ENCODE assay signal across 9 cellular contexts in genomic region chr4:69832326-69833030, GRCh38. TPM values are rescaled to one million over a fixed set of nuclear protein-coding genes. Genes with fewer than 3 reads are reported as not detected.
DNase-seq lines count a peak whose midpoint lies in the region; ATAC-seq, FAIRE-seq and TF ChIP-seq lines count a peak whose summit lies in the region.
"Had no signal": no experiment of that assay in that cellular context is flagged by ENCODE, and none has a peak within 500 bp of the region (broad histone marks: within the 10 kb centered on the region; RNA-seq: fewer than 3 reads in every experiment).

No MANE protein-coding gene starts in this region.

- no peaks in the 10 kb centered on the region for H4K20me1 ChIP-seq in keratinocyte (ENCODE audit: control insufficient read depth, extremely low read depth, insufficient read depth, low read length)

- TF ChIP-seq EP300 in A549 (IDR thresholded peaks at IDR 0.05) = no peak

- no peak overlapping the region for H3K9ac ChIP-seq in keratinocyte (ENCODE audit: control insufficient read depth, extremely low read depth, insufficient read depth, low read length)

- WGBS in A549 (ENCODE audit: missing lambda C conversion rate) = 19% methylated on average over 10 of the region's 10 CpGs
- 78 to 81% (median 79%) methylated on average over 10 of the region's 10 CpGs for WGBS in psoas muscle, 3 donors

- no peaks in the 10 kb centered on the region for H3K9me3 ChIP-seq in A549
- no peaks in the 10 kb centered on the region for H3K9me3 ChIP-seq in keratinocyte (ENCODE audit: control insufficient read depth, low read depth, low read length)
- no peaks in the 10 kb centered on the region for H3K9me3 ChIP-seq in psoas muscle

- H3K9me1 ChIP-seq in keratinocyte (ENCODE audit: control insufficient read depth, extremely low read depth, insufficient read depth, low read length) = no peaks in the 10 kb centered on the region

- TF ChIP-seq POLR2A in A549 (IDR thresholded peaks at IDR 0.05; ENCODE audit: low read length) = no peak

- DNase-seq in A549 (ENCODE audit: low read depth in 1 of 2, low spot score in 1 of 2) = peak in 1 of 2 experiments; percentile 25
- peak in 53 of 76 experiments; percentile 3 to 78 (median 41) for DNase-seq in HUDEP-2 (lab: John Stamatoyannopoulos, UW; ENCODE audit: unreplicated experiment in 76 of 76)
- DNase-seq in keratinocyte (ENCODE audit: low read depth, low spot score) = no peak
- no peak for DNase-seq in NCI-H524 (lab: John Stamatoyannopoulos, UW)
- DNase-seq in activated CD4-positive, CD25-positive, alpha-beta regulatory T cell treated with anti-CD3 and anti-CD28 coated beads, Interleukin-2, amount 50 U/mL, for 72 hours = no peak
- DNase-seq in NCI-H2196 (lab: John Stamatoyannopoulos, UW; ENCODE audit: unreplicated experiment) = no peak
- no peak for DNase-seq in psoas muscle

- TF ChIP-seq CTCF in A549 (IDR thresholded peaks at IDR 0.05) (no peak), keratinocyte (optimal IDR thresholded peaks at IDR 0.05 in 1 of 3, IDR thresholded peaks at IDR 0.05 in 1 of 3, conservative IDR thresholded peaks at IDR 0.05 in 1 of 3; ENCODE audit: extremely low read depth in 1 of 3, insufficient read depth in 2 of 3, low read length in 3 of 3) (no peak), psoas muscle (IDR thresholded peaks at IDR 0.05) (no peak)

- H3K27ac ChIP-seq in A549 (no peak overlapping the region), keratinocyte (ENCODE audit: control insufficient read depth, insufficient read depth, low read length) (no peak overlapping the region), psoas muscle (no peak overlapping the region)

- H3K27me3 ChIP-seq in keratinocyte (ENCODE audit: control insufficient read depth, extremely low read depth, insufficient read depth, low read length) = no peaks in the 10 kb centered on the region
- H3K27me3 ChIP-seq in psoas muscle (ENCODE audit: insufficient read depth in 3 of 3, low read length in 2 of 3) = no peaks in the 10 kb centered on the region

- H3K4me1 ChIP-seq in A549 (no peaks in the 10 kb centered on the region), keratinocyte (ENCODE audit: control insufficient read depth, extremely low read depth, insufficient read depth, low read length) (peaks cover 3% of the 10 kb centered on the region), psoas muscle (no peaks in the 10 kb centered on the region)

- no peak for TF ChIP-seq RAD21 in A549 (conservative IDR thresholded peaks at IDR 0.05 in 1 of 2, IDR thresholded peaks at IDR 0.05 in 1 of 2)

- no peak for FAIRE-seq in A549 (lab: Jason Lieb, UNC)
- peak; percentile 69 for FAIRE-seq in keratinocyte (lab: Jason Lieb, UNC)

- POLR2A ChIA-PET in A549 (lab: Yijun Ruan, JAX) = no interaction called here

- H3K36me3 ChIP-seq in keratinocyte (ENCODE audit: control insufficient read depth in 2 of 2, extremely low read depth in 1 of 2, insufficient read depth in 2 of 2, low read length in 2 of 2) (no peaks in the 10 kb centered on the region), psoas muscle (ENCODE audit: insufficient read depth in 1 of 2, low read depth in 1 of 2) (no peaks in the 10 kb centered on the region)

- intact Hi-C loops in psoas muscle (cut with DNase I) = no loop called here

- H3K4me2 ChIP-seq in A549 (0 out of 3 replicates have a peak overlapping the region, but pooled peaks have one; percentile 26), keratinocyte (ENCODE audit: control insufficient read depth, extremely low read depth, insufficient read depth, low read depth, low read length) (no peak overlapping the region)

- CTCF ChIA-PET in A549 (lab: Yijun Ruan, JAX) = no interaction called here

- no peaks in the 10 kb centered on the region for H3K79me2 ChIP-seq in keratinocyte (ENCODE audit: control insufficient read depth, insufficient read depth, low read length)

- peak overlapping the region; percentile 32 for H2AFZ ChIP-seq in keratinocyte (ENCODE audit: control insufficient read depth, low read length)

- dilution Hi-C loops in keratinocyte (cut with MboI; ENCODE audit: extremely low pct_ligation_motif_present, low sequenced_read_pairs) = no loop called here

- H3K4me3 ChIP-seq in A549 = no peak overlapping the region
- no peak overlapping the region for H3K4me3 ChIP-seq in keratinocyte (ENCODE audit: control insufficient read depth in 2 of 3, extremely low read depth in 1 of 3, insufficient read depth in 2 of 3, low read depth in 1 of 3, low read length in 3 of 3)
- no peak overlapping the region for H3K4me3 ChIP-seq in psoas muscle

- ATAC-seq in A549 = peak in 1 of 2 experiments; percentile 37; a peak in 3 of 6 replicates
- peak; percentile 32 for ATAC-seq in GM21423 (IDR thresholded peaks at IDR 0.05; ENCODE audit: unreplicated experiment)
- ATAC-seq in psoas muscle = no peak

TF ChIP-seq in A549, 52 proteins besides CTCF, POLR2A, EP300 and RAD21:
- no peak for TF ChIP-seq CHD4 (IDR thresholded peaks at IDR 0.05; ENCODE audit: borderline replicate concordance)
- TF ChIP-seq TP53 (CRISPR knock-in tag; IDR thresholded peaks at IDR 0.05) = no peak

RNA-seq across cellular contexts. Expression of gene SULT1E1, which starts 27.5 kb away (rescaled TPM):
- polyA plus RNA-seq in A549 (2011; rRNA removed) (0.08 TPM in 1 of 2 replicates, not detected in the other), A549 (2017; fragmentation: RNase III; extraction: RNeasy Plus Mini Kit Qiagen cat#74134 plus additional on column Dnase treatment) (not detected in 3 replicates), keratinocyte (1.2 to 4.6 TPM (median 4.5 TPM) in 3 replicates), psoas muscle (under 1 TPM in 1 of 3 donors, not detected in 2; 0.05 TPM)
- not detected in 2 replicates for polyA plus RNA-seq in A549 (2012; cell fraction: cytosol; rRNA removed)
- not detected in 2 replicates for polyA plus RNA-seq in A549 (2012; cell fraction: nucleus; rRNA removed)
- not detected in 2 replicates for polyA minus RNA-seq in A549 (2011; rRNA and poly(A)+ RNA removed)
- polyA plus RNA-seq in keratinocyte (2011; ENCODE audit: low read depth) = 2.4 TPM
- 1.5 and 3.4 TPM in 2 replicates for polyA plus RNA-seq in keratinocyte (2011; cell fraction: cytosol; rRNA removed)
- 8.9 and 10.1 TPM in 2 replicates for polyA plus RNA-seq in keratinocyte (2011; cell fraction: nucleus; rRNA removed)
- polyA plus RNA-seq in keratinocyte (2012; ENCODE audit: low replicate concordance) = 0.96 and 4.3 TPM in 2 replicates
- polyA minus RNA-seq in keratinocyte = 1.5 to 1.7 TPM in 2 of 3 replicates, not detected in the other
- not detected for polyA minus RNA-seq in keratinocyte (2011; cell fraction: cytosol; rRNA and poly(A)+ RNA removed)
- 4.5 and 7.0 TPM in 2 replicates for polyA minus RNA-seq in keratinocyte (2011; cell fraction: nucleus; rRNA and poly(A)+ RNA removed)
- total RNA-seq in psoas muscle = not detected
- total RNA-seq: M059J had no signal

Comparison
In these comparisons a context has a peak if more than half of its experiments do, and no peak if none do; other contexts are left out.
1. DNase-seq: peak in HUDEP-2 (53 of 76); none in keratinocyte (single experiment), NCI-H524 (0 of 2), activated CD4-positive, CD25-positive, alpha-beta regulatory T cell treated with anti-CD3 and anti-CD28 coated beads, Interleukin-2, amount 50 U/mL, for 72 hours (single experiment), NCI-H2196 (single experiment) and psoas muscle (0 of 2).